Comparison of ENCODE assay signal across 14 cellular contexts in genomic region chr2:219476605-219477578, GRCh38. TPM values are rescaled to one million over a fixed set of nuclear protein-coding genes. Genes with fewer than 3 reads are reported as not detected.
A peak's percentile ranks its signal among the peaks of the same experiment; 100 is the strongest.
DNase-seq lines count a peak whose midpoint lies in the region; ATAC-seq lines count a peak whose summit lies in the region.
"Had no signal": no experiment of that assay in that cellular context is flagged by ENCODE, and none has a peak within 500 bp of the region (broad histone marks: within the 10 kb centered on the region; RNA-seq: fewer than 3 reads in every experiment).

No MANE protein-coding gene starts in this region.

- H3K36me3 ChIP-seq in mesenchymal stem cell (ENCODE audit: control insufficient read depth in 1 of 2, insufficient read depth in 2 of 2, low read depth in 1 of 2, low read length in 2 of 2) (peaks cover 74 to 88% of the 10 kb centered on the region in 2 experiments), MG63 (no peaks in the 10 kb centered on the region)
- H3K36me3 ChIP-seq: suprapubic skin had no signal

- H4K8ac ChIP-seq in mesenchymal stem cell (ENCODE audit: low read length) = no peak overlapping the region

- H3K4me2 ChIP-seq in mesenchymal stem cell (ENCODE audit: low read length, poor library complexity, severe bottlenecking) = no peak overlapping the region

- peak overlapping the region in 1 of 2 experiments; percentile 11 for H3K18ac ChIP-seq in mesenchymal stem cell (ENCODE audit: low read depth in 1 of 2, low read length in 2 of 2)

- peaks cover 11% of the 10 kb centered on the region for H3K4me1 ChIP-seq in mesenchymal stem cell (ENCODE audit: control insufficient read depth, insufficient read depth, low read depth, low read length)
- H3K4me1 ChIP-seq: suprapubic skin had no signal

- H3K23ac ChIP-seq in mesenchymal stem cell (ENCODE audit: low read length in 2 of 2) = no peak overlapping the region

- H3K4me3 ChIP-seq in mesenchymal stem cell (ENCODE audit: insufficient read depth in 1 of 2, low read depth in 1 of 2, low read length in 2 of 2) (no peak overlapping the region), MG63 (no peak overlapping the region)
- H3K4me3 ChIP-seq: GM12878, suprapubic skin had no signal

- no peak overlapping the region for H2BK120ac ChIP-seq in mesenchymal stem cell (ENCODE audit: low read depth, low read length)

- H3K9me3 Mint-ChIP-seq in naive thymus-derived CD8-positive, alpha-beta T cell = no peaks in the 10 kb centered on the region
- H3K9me3 Mint-ChIP-seq: CD4-positive, CD25-positive, alpha-beta regulatory T cell; IgD-negative memory B cell had no signal

- H3K4me1 Mint-ChIP-seq in naive thymus-derived CD8-positive, alpha-beta T cell = peaks cover 4 to 7% (median 5%) of the 10 kb centered on the region in 4 donors
- H3K4me1 Mint-ChIP-seq: IgD-negative memory B cell had no signal

- H3K27me3 ChIP-seq in mesenchymal stem cell (ENCODE audit: control insufficient read depth in 1 of 2, insufficient read depth in 1 of 2, low read length in 2 of 2) = no peaks in the 10 kb centered on the region
- H3K27me3 ChIP-seq in MG63 = no peaks in the 10 kb centered on the region

- WGBS in mesenchymal stem cell = 50% methylated on average over 27 of the region's 29 CpGs

- no peaks in the 10 kb centered on the region for H3K9me3 ChIP-seq in mesenchymal stem cell (ENCODE audit: control insufficient read depth, low read length)
- H3K9me3 ChIP-seq in MG63 = no peaks in the 10 kb centered on the region
- H3K9me3 ChIP-seq: suprapubic skin had no signal

- peaks cover 4 to 23% (median 12%) of the 10 kb centered on the region in 3 donors for H3K36me3 Mint-ChIP-seq in naive thymus-derived CD8-positive, alpha-beta T cell
- H3K36me3 Mint-ChIP-seq: CD4-positive, CD25-positive, alpha-beta regulatory T cell; IgD-negative memory B cell had no signal

- ATAC-seq in HG03378 (IDR thresholded peaks at IDR 0.05; ENCODE audit: unreplicated experiment) = no peak
- ATAC-seq in naive thymus-derived CD8-positive, alpha-beta T cell = no peak

- H4K91ac ChIP-seq in mesenchymal stem cell (ENCODE audit: low read length) = no peak overlapping the region

- peaks cover 2 to 17% (median 8%) of the 10 kb centered on the region in 5 donors for H3K27me3 Mint-ChIP-seq in naive thymus-derived CD8-positive, alpha-beta T cell

- no peak overlapping the region for H2BK12ac ChIP-seq in mesenchymal stem cell (ENCODE audit: low read length in 2 of 2)

- no peaks in the 10 kb centered on the region for H3K79me1 ChIP-seq in mesenchymal stem cell (replicated peaks; ENCODE audit: low read length, poor library complexity, severe bottlenecking)

- H2AFZ ChIP-seq in mesenchymal stem cell (ENCODE audit: low read depth, low read length) = no peak overlapping the region

- H3K14ac ChIP-seq in mesenchymal stem cell (ENCODE audit: low read length in 2 of 2) = peak overlapping the region in 1 of 2 experiments; percentile 15

- H2BK15ac ChIP-seq in mesenchymal stem cell (ENCODE audit: low read depth, poor library complexity, severe bottlenecking) = no peak overlapping the region

- POLR2A ChIA-PET in naive thymus-derived CD8-positive, alpha-beta T cell (lab: Charles Lee) = no interaction called here

- no peak overlapping the region for H2BK5ac ChIP-seq in mesenchymal stem cell (ENCODE audit: low read depth, low read length, poor library complexity, severe bottlenecking)

- peak overlapping the region; percentile 54 for H3K9ac ChIP-seq in mesenchymal stem cell (ENCODE audit: low read length)

- peak overlapping the region in 1 of 10 donors; percentile 31 for H3K27ac Mint-ChIP-seq in naive thymus-derived CD8-positive, alpha-beta T cell
- H3K27ac Mint-ChIP-seq: CD4-positive, CD25-positive, alpha-beta regulatory T cell had no signal

- no peak overlapping the region for H3K4ac ChIP-seq in mesenchymal stem cell (ENCODE audit: low read depth in 1 of 2, low read length in 2 of 2)

- H2AK5ac ChIP-seq in mesenchymal stem cell (ENCODE audit: low read length, severe bottlenecking) = no peak overlapping the region

- no peak overlapping the region for H3K4me3 Mint-ChIP-seq in naive thymus-derived CD8-positive, alpha-beta T cell
- H3K4me3 Mint-ChIP-seq: CD4-positive, CD25-positive, alpha-beta regulatory T cell; IgD-negative memory B cell had no signal

- H3K27ac ChIP-seq in mesenchymal stem cell (ENCODE audit: low read length, poor library complexity, severe bottlenecking) = no peak overlapping the region
- H3K27ac ChIP-seq: suprapubic skin had no signal

- peak; percentile 46 for DNase-seq in ELF-1 (ENCODE audit: low read depth, low spot score)
- DNase-seq in amniotic epithelial cell (ENCODE audit: low read depth) = peak; percentile 13
- no peak for DNase-seq in mesenchymal stem cell
- no peak for DNase-seq in MG63
- DNase-seq in naive thymus-derived CD8-positive, alpha-beta T cell = no peak
- DNase-seq: NCI-H524 treated with DMSO at 0.1 percent for 48 hours had no signal

RNA-seq across cellular contexts. Expression of gene GMPPA, which starts 21.8 kb away (rescaled TPM):
- polyA plus RNA-seq in mesenchymal stem cell (2013, experiment 1 of 2) = 41.8 TPM
- polyA plus RNA-seq in mesenchymal stem cell (2013, experiment 2 of 2) = 41.6 TPM
- total RNA-seq in MG63 (2014; rRNA removed; shearing (Covaris generic); ENCODE audit: low replicate concordance) = 61.4 and 89.6 TPM in 2 replicates
- total RNA-seq in naive thymus-derived CD8-positive, alpha-beta T cell = 10 to 100 TPM; 22.5 to 26.9 TPM
- 10 to 100 TPM; 12.1 to 22.0 (median 17.0) TPM for polyA plus RNA-seq in naive thymus-derived CD8-positive, alpha-beta T cell

RNA-seq across cellular contexts. Expression of gene ASIC4, which starts 37.4 kb away (rescaled TPM):
- not detected for polyA plus RNA-seq in mesenchymal stem cell (2013, experiment 1 of 2)
- not detected for polyA plus RNA-seq in mesenchymal stem cell (2013, experiment 2 of 2)
- not detected in 2 replicates for total RNA-seq in MG63 (2014; rRNA removed; shearing (Covaris generic); ENCODE audit: low replicate concordance)
- under 1 TPM; 0.21 to 0.30 TPM for total RNA-seq in naive thymus-derived CD8-positive, alpha-beta T cell
- not detected for polyA plus RNA-seq in naive thymus-derived CD8-positive, alpha-beta T cell
- total RNA-seq: fibroblast of villous mesenchyme, GM12878, suprapubic skin had no signal
- polyA plus RNA-seq: CD4-positive, CD25-positive, alpha-beta regulatory T cell; IgD-negative memory B cell had no signal

RNA-seq across cellular contexts. Expression of gene SPEG, which starts 42.2 kb away (rescaled TPM):
- 19.3 TPM for polyA plus RNA-seq in mesenchymal stem cell (2013, experiment 1 of 2)
- 19.1 TPM for polyA plus RNA-seq in mesenchymal stem cell (2013, experiment 2 of 2)
- total RNA-seq in MG63 (2014; rRNA removed; shearing (Covaris generic); ENCODE audit: low replicate concordance) = 11.6 and 12.6 TPM in 2 replicates
- total RNA-seq in naive thymus-derived CD8-positive, alpha-beta T cell = 10 to 100 TPM; 20.3 to 22.5 TPM
- polyA plus RNA-seq in naive thymus-derived CD8-positive, alpha-beta T cell = 1 to 10 TPM; 1.6 to 3.0 (median 2.7) TPM
- polyA plus RNA-seq: IgD-negative memory B cell had no signal

RNA-seq across cellular contexts. Expression of gene DES, which starts 58.7 kb away (rescaled TPM):
- polyA plus RNA-seq in mesenchymal stem cell (2013, experiment 1 of 2) = 1.2 TPM
- 1.8 TPM for polyA plus RNA-seq in mesenchymal stem cell (2013, experiment 2 of 2)
- 3.8 and 22.6 TPM in 2 replicates for total RNA-seq in MG63 (2014; rRNA removed; shearing (Covaris generic); ENCODE audit: low replicate concordance)
- not detected for total RNA-seq in naive thymus-derived CD8-positive, alpha-beta T cell
- polyA plus RNA-seq in naive thymus-derived CD8-positive, alpha-beta T cell = not detected
- total RNA-seq: bronchial epithelial cell; CD4-positive, CD25-positive, alpha-beta regulatory T cell; T-helper 2 cell treated with Interferon-gamma antibody and Interleukin-4, amounts not matched to agents 100 ng/mL and 5 ng/mL, for 36 hours had no signal
- polyA plus RNA-seq: CD4-positive, CD25-positive, alpha-beta regulatory T cell; GM12878; IgD-negative memory B cell had no signal

Comparison
In these comparisons a context has a peak if more than half of its experiments do, and no peak if none do; other contexts are left out.
1. DNase-seq: peak in ELF-1 (single experiment) and amniotic epithelial cell (single experiment); none in mesenchymal stem cell (single experiment), MG63 (single experiment) and naive thymus-derived CD8-positive, alpha-beta T cell (0 of 10).